ENCODE assay signal across 1 cellular context in genomic region chr9:113580041-113580953, GRCh38.
TF ChIP-seq lines count a peak whose summit lies in the region.

No MANE protein-coding gene starts in this region.

TF ChIP-seq in IMR-90, 13 proteins besides CTCF, POLR2A, EP300 and RAD21 (continued from another document):
- TF ChIP-seq FOS (IDR thresholded peaks at IDR 0.05; ENCODE audit: low read depth, low read length) (no peak), RCOR1 (IDR thresholded peaks at IDR 0.05; ENCODE audit: insufficient replicate concordance, low read length) (no peak), MAFK (IDR thresholded peaks at IDR 0.05; ENCODE audit: low read depth, low read length) (no peak), MAZ (IDR thresholded peaks at IDR 0.05; ENCODE audit: borderline replicate concordance, low read depth, low read length) (no peak), CEBPB (IDR thresholded peaks at IDR 0.05; ENCODE audit: low read depth, low read length) (no peak), USF2 (IDR thresholded peaks at IDR 0.05; ENCODE audit: low read depth, low read length) (no peak), MXI1 (IDR thresholded peaks at IDR 0.05; ENCODE audit: borderline replicate concordance, low read depth, low read length) (no peak)
TF ChIP-seq in IMR-90: peak in this region for 0.
